Comparison of ENCODE assay signal across 9 cellular contexts in genomic region chr16:50644730-50645129, GRCh38. TPM values are rescaled to one million over a fixed set of nuclear protein-coding genes. Genes with fewer than 3 reads are reported as not detected.
A peak's percentile ranks its signal among the peaks of the same experiment; 100 is the strongest.
DNase-seq lines count a peak whose midpoint lies in the region; ATAC-seq and TF ChIP-seq lines count a peak whose summit lies in the region.
"Had no signal": no experiment of that assay in that cellular context is flagged by ENCODE, and none has a peak within 500 bp of the region (broad histone marks: within the 10 kb centered on the region; RNA-seq: fewer than 3 reads in every experiment).

No MANE protein-coding gene starts in this region.

- WGBS in right lobe of liver (ENCODE audit: insufficient coverage, low coverage, low lambda C conversion rate, missing lambda C conversion rate): 31% methylated on average over 5 of the region's 6 CpGs

- no peaks in the 10 kb centered on the region for H4K20me1 ChIP-seq in OCI-LY1 (ENCODE audit: insufficient read depth, low read length)

- DNase-seq in T47D (ENCODE audit: low read depth in 1 of 2, low spot score in 1 of 2) (peak; percentile 38 to 51), right lobe of liver (peak in 1 of 3 donors; percentile 55), NCI-H2227 (lab: John Stamatoyannopoulos, UW; ENCODE audit: unreplicated experiment) (no peak)

- intact Hi-C loops in right lobe of liver (cut with DNase I): no loop called here

- no peak overlapping the region for H2AFZ ChIP-seq in OCI-LY1 (ENCODE audit: low read length)

- H3K79me2 ChIP-seq in OCI-LY1 (ENCODE audit: insufficient read depth, low read length): no peaks in the 10 kb centered on the region

- H3K4me2 ChIP-seq in OCI-LY1 (ENCODE audit: low read length): no peak overlapping the region

- H3K9me3 ChIP-seq in OCI-LY1 (ENCODE audit: low read length) (no peaks in the 10 kb centered on the region), right lobe of liver (no peaks in the 10 kb centered on the region)

- peak; percentile 65 to 84 (median 78) for ATAC-seq in right lobe of liver
- ATAC-seq in GM19035 (IDR thresholded peaks at IDR 0.05; ENCODE audit: unreplicated experiment): no peak
- ATAC-seq in GM19324 (IDR thresholded peaks at IDR 0.05; ENCODE audit: low FRiP score, unreplicated experiment): no peak

- no peaks in the 10 kb centered on the region for H3F3A ChIP-seq in OCI-LY1 (ENCODE audit: insufficient read depth, low read length)

- no peak overlapping the region for H3K9ac ChIP-seq in OCI-LY1 (ENCODE audit: low read length)

- in situ Hi-C loops in T47D (cut with HindIII; ENCODE audit: low pct_unique_long_range_greater_than_20kb, low sequenced_read_pairs): no loop called here

- H3K27me3 ChIP-seq in OCI-LY1 (ENCODE audit: insufficient read depth, low read length) (peaks cover 4% of the 10 kb centered on the region; the same call in 1 of the 2 replicates), right lobe of liver (no peaks in the 10 kb centered on the region)

- H3K4me3 ChIP-seq in OCI-LY1 (ENCODE audit: low read depth, low read length, poor library complexity, severe bottlenecking) (no peak overlapping the region), right lobe of liver (no peak overlapping the region)
- H3K4me3 ChIP-seq: lung, SK-N-MC had no signal

- H3K4me1 ChIP-seq in OCI-LY1 (ENCODE audit: insufficient read depth, low read length, severe bottlenecking) (no peaks in the 10 kb centered on the region), right lobe of liver (peaks cover 0 to 3% (median 0%) of the 10 kb centered on the region in 4 donors)

- H3K36me3 ChIP-seq in OCI-LY1 (ENCODE audit: insufficient read depth, low read length): no peaks in the 10 kb centered on the region
- no peaks in the 10 kb centered on the region for H3K36me3 ChIP-seq in right lobe of liver

- peak; percentile 36 for TF ChIP-seq CTCF in GM12874 (IDR thresholded peaks at IDR 0.05; ENCODE audit: insufficient read depth, low read depth, low read length)
- peak; percentile 38; the same call in 1 of the 2 replicates for TF ChIP-seq CTCF in OCI-LY1 (IDR thresholded peaks at IDR 0.05; ENCODE audit: low read length)
- TF ChIP-seq CTCF in right lobe of liver (IDR thresholded peaks at IDR 0.05): peak; percentile 33 to 50 (median 46)

- no peak for TF ChIP-seq POLR2A in right lobe of liver (IDR thresholded peaks at IDR 0.05)

- no peaks in the 10 kb centered on the region for H3K9me2 ChIP-seq in OCI-LY1 (ENCODE audit: low read depth, low read length)

- H3K27ac ChIP-seq in OCI-LY1 (ENCODE audit: low read depth, low read length, poor library complexity, severe bottlenecking): no peak overlapping the region
- no peak overlapping the region for H3K27ac ChIP-seq in right lobe of liver
- H3K27ac ChIP-seq: SK-N-MC had no signal

RNA-seq across cellular contexts. Expression of gene SNX20, which starts 36.4 kb away (rescaled TPM):
- total RNA-seq in right lobe of liver: 1 to 10 TPM in 1 of 6 experiments, under 1 TPM in 5; 0.31 to 1.9 (median 0.71) TPM

RNA-seq across cellular contexts. Expression of gene NOD2, which starts 48.7 kb away (rescaled TPM):
- 1 to 10 TPM in 4 of 6 experiments, under 1 TPM in 2; 0.74 to 6.0 (median 1.4) TPM for total RNA-seq in right lobe of liver

Comparison
In these comparisons a context has a peak if more than half of its experiments do, and no peak if none do; other contexts are left out.
1. ATAC-seq: peak in right lobe of liver (4 of 4); none in GM19035 (single experiment) and GM19324 (single experiment).
2. Peak in every context shown above with its lines, with median percentiles within 50 percentile points of each other: CTCF ChIP-seq.